In the genomic region with DNA sequence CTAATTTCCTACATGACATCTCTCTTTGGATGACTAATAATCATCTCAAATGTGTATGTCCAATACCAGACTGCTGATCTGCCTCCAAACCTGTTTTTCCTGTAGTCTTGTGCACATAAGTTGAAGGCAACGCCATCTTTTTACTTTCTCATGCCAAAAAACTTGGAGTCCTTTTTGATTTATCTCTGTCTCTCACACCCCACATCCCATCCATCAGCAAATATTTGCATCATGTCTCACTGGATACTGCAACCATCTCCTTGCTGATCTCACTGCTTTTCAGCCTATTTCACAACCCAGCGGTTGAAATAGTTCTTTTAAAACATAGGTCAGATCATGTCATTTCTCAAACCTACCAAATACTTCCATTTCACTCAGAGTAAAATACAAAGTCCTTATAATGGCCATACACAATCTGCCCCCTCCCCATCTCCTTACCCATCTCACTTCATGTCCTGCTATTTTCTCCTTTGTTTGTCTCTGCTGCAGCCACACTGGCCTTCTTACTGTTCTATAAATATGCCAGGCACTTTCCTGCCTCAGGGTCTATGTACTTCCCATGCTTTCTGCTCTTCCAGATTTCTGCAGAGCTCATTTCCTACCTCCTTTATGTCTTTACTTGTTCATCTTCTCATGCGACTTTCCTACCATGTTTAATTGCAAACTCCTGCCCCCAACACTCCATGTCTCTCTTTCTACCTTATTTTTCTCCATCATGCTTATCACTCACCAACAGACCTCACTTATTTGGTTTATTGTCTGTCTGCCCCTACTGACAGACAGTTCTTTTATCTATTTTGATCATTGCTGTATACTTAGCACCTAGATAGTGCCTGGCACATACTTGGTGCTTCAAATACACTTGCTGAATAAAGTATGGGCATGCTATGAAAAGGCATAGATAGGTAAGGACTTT, we compare ENCODE assay signal across 11 cellular contexts.
A peak's percentile ranks its signal among the peaks of the same experiment; 100 is the strongest.
DNase-seq lines count a peak whose midpoint lies in the region; ATAC-seq, FAIRE-seq and TF ChIP-seq lines count a peak whose summit lies in the region.
"Had no signal": no experiment of that assay in that cellular context is flagged by ENCODE, and none has a peak within 500 bp of the region (broad histone marks: within the 10 kb centered on the region; RNA-seq: fewer than 3 reads in every experiment).

No MANE protein-coding gene starts in this region.

- BruUV-seq in Caco-2 (replicated peaks; lab: Mats Ljungman, UMichigan), result no TSS peak

- intact Hi-C loops in Caco-2 (cut with micrococcal nuclease; ENCODE audit: unreplicated experiment), result no loop called here

- H3K4me2 ChIP-seq in A549 (peak overlapping the region; percentile 63), hepatocyte (peak overlapping the region; percentile 20)

- H3K4me3 Mint-ChIP-seq in Caco-2 (ENCODE audit: unreplicated experiment), result no peak overlapping the region

- peaks cover 44% of the 10 kb centered on the region for H3K4me1 ChIP-seq in A549
- H3K4me1 ChIP-seq in hepatocyte (ENCODE audit: insufficient read depth), result peaks cover 15% of the 10 kb centered on the region
- no peaks in the 10 kb centered on the region for H3K4me1 ChIP-seq in Caco-2

- H3K9me3 ChIP-seq in A549 (no peaks in the 10 kb centered on the region), hepatocyte (ENCODE audit: low read depth) (no peaks in the 10 kb centered on the region), Caco-2 (no peaks in the 10 kb centered on the region)

- H3K27me3 Mint-ChIP-seq in Caco-2 (ENCODE audit: insufficient read depth, unreplicated experiment), result no peaks in the 10 kb centered on the region

- no peak for TF ChIP-seq CTCF in A549 (IDR thresholded peaks at IDR 0.05)
- TF ChIP-seq CTCF in hepatocyte (IDR thresholded peaks at IDR 0.05; ENCODE audit: poor library complexity), result no peak
- no peak for TF ChIP-seq CTCF in Caco-2 (IDR thresholded peaks at IDR 0.05; ENCODE audit: insufficient read depth in 1 of 2, low read depth in 1 of 2, low read length in 1 of 2, severe bottlenecking in 1 of 2, unreplicated experiment in 1 of 2)
- TF ChIP-seq CTCF in GM20000 (IDR thresholded peaks at IDR 0.05; ENCODE audit: extremely low read depth, missing control alignments), result no peak

- H2AFZ ChIP-seq in hepatocyte, result no peak overlapping the region

- no peaks in the 10 kb centered on the region for H4K20me1 ChIP-seq in hepatocyte (ENCODE audit: insufficient read depth, poor library complexity, severe bottlenecking)

- H3K27ac ChIP-seq in A549 (peak overlapping the region; percentile 64 to 78), hepatocyte (peak overlapping the region; percentile 67)

- WGBS in A549 (ENCODE audit: missing lambda C conversion rate), result 54% methylated on average over 3 of the region's 3 CpGs
- 78% methylated on average over 3 of the region's 3 CpGs for WGBS in hepatocyte (ENCODE audit: low lambda C conversion rate, missing lambda C conversion rate)

- no peaks in the 10 kb centered on the region for H3K9me2 ChIP-seq in hepatocyte (replicated peaks; ENCODE audit: insufficient read depth)

- no peaks in the 10 kb centered on the region for H3K36me3 ChIP-seq in hepatocyte (replicated peaks; ENCODE audit: insufficient read depth, low read depth)
- no peaks in the 10 kb centered on the region for H3K36me3 ChIP-seq in Caco-2 (ENCODE audit: control insufficient read depth, insufficient read depth, low read length)

- no peaks in the 10 kb centered on the region for H3K79me2 ChIP-seq in hepatocyte

- no peak overlapping the region for H3K27ac Mint-ChIP-seq in Caco-2 (ENCODE audit: unreplicated experiment)

- FAIRE-seq in A549 (lab: Jason Lieb, UNC), result no peak

- TF ChIP-seq RAD21 in A549 (conservative IDR thresholded peaks at IDR 0.05 in 1 of 2, IDR thresholded peaks at IDR 0.05 in 1 of 2), result no peak

- TF ChIP-seq EP300 in A549 (IDR thresholded peaks at IDR 0.05), result peak; percentile 25 to 53; a peak in 2 of 5 replicates

- no peak overlapping the region for H3K4me3 ChIP-seq in A549
- H3K4me3 ChIP-seq in hepatocyte, result no peak overlapping the region
- no peak overlapping the region for H3K4me3 ChIP-seq in Caco-2 (ENCODE audit: low read depth, low read length)

- H3K27me3 ChIP-seq in hepatocyte (no peaks in the 10 kb centered on the region), Caco-2 (replicated peaks; ENCODE audit: control insufficient read depth, insufficient read depth, low read length) (no peaks in the 10 kb centered on the region)

- H3K4me1 Mint-ChIP-seq in Caco-2 (ENCODE audit: low read depth, unreplicated experiment), result peaks cover 20% of the 10 kb centered on the region

- DNase-seq in A549 (ENCODE audit: low read depth in 1 of 2, low spot score in 1 of 2) (peak in 1 of 2 experiments; percentile 38), LHCN-M2 (ENCODE audit: low read depth) (peak; percentile 87), amniotic epithelial cell (ENCODE audit: low read depth) (peak; percentile 98), hepatocyte (ENCODE audit: low spot score) (peak; percentile 52), Caco-2 (no peak), GM20000 (ENCODE audit: low spot score) (no peak)
- DNase-seq in effector CD4-positive, alpha-beta T cell, result no peak
- DNase-seq: amniotic stem cell, C1 segment of cervical spinal cord, nucleus accumbens had no signal

- POLR2A ChIA-PET in A549 (lab: Yijun Ruan, JAX), result interaction anchor here (1.2 kb wide), 1 partner anchor 11 kb away, joined by 3 read pairs; no protein-coding TSS in a partner anchor
- POLR2A ChIA-PET in Caco-2 (lab: Charles Lee), result no interaction called here

- peak in 1 of 2 experiments; percentile 32; a peak in 2 of 6 replicates for ATAC-seq in A549
- ATAC-seq in HG02642 (IDR thresholded peaks at IDR 0.05; ENCODE audit: poor library complexity, unreplicated experiment), result no peak

- H3K9me3 Mint-ChIP-seq in Caco-2 (ENCODE audit: unreplicated experiment), result no peaks in the 10 kb centered on the region

- CTCF ChIA-PET in A549 (lab: Yijun Ruan, JAX), result no interaction called here
- CTCF ChIA-PET in Caco-2 (lab: Charles Lee), result no interaction called here

- no peak for TF ChIP-seq POLR2A in A549 (IDR thresholded peaks at IDR 0.05; ENCODE audit: low read length)

- H3K36me3 Mint-ChIP-seq in Caco-2 (ENCODE audit: insufficient read depth, unreplicated experiment), result no peaks in the 10 kb centered on the region

TF ChIP-seq in A549, 52 proteins besides CTCF, POLR2A, EP300 and RAD21:
- TF ChIP-seq FOSL2 (IDR thresholded peaks at IDR 0.05) (no peak; the same call in 1 of the 2 replicates), FOSL2 (CRISPR knock-in tag; IDR thresholded peaks at IDR 0.05) (0 out of 2 replicates have a peak, but pooled peaks have one; percentile 26), CEBPB (IDR thresholded peaks at IDR 0.05) (peak; percentile 65 to 71; a peak in 2 of 4 replicates), FOSB (CRISPR knock-in tag; IDR thresholded peaks at IDR 0.05) (no peak), JUNB (IDR thresholded peaks at IDR 0.05) (peak; percentile 41; the same call in 1 of the 2 replicates), CBX2 (IDR thresholded peaks at IDR 0.05; ENCODE audit: borderline replicate concordance, low read depth) (no peak), MAFK (IDR thresholded peaks at IDR 0.05; ENCODE audit: partially characterized antibody) (peak; percentile 20)
- TF ChIP-seq, protein P1, sequence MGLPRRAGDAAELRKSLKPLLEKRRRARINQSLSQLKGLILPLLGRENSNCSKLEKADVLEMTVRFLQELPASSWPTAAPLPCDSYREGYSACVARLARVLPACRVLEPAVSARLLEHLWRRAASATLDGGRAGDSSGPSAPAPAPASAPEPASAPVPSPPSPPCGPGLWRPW (IDR thresholded peaks at IDR 0.05), result peak; percentile 18; the same call in 1 of the 2 replicates

Comparison
In these comparisons a context has a peak if more than half of its experiments do, and no peak if none do; other contexts are left out.
1. DNase-seq: peak in LHCN-M2 (single experiment), amniotic epithelial cell (single experiment) and hepatocyte (single experiment); none in effector CD4-positive, alpha-beta T cell (single experiment), Caco-2 (0 of 2) and GM20000 (single experiment).